Comparison of ENCODE assay signal across 8 cellular contexts in the genomic region with DNA sequence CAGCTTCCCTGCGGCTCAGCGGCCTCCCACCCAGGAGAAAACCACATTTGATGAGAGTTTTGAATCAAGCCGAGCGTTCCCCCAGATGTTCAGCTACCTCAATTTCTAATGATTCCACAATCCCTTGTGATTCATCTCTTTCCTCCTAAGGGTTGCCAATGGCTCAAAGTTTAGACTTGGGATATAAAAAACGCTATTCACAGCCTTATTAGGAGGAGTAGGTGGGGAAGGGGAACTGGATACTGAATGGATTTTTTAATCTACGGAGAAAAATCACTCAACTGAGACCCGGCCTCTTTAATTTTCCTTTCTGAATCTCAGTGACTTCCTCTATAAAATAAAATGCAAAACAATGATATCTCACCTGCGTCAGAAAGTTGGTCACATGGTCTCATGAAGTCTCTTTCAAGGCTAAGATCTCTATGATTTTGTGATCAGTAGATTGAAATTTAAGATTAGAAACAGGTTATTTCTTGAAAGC.
DNase-seq lines count a peak whose midpoint lies in the region; ATAC-seq and TF ChIP-seq lines count a peak whose summit lies in the region.

No MANE protein-coding gene starts in this region.

- H3K9me3 ChIP-seq in HUES6 (ENCODE audit: control insufficient read depth, insufficient read depth, low read depth, low read length), result no peaks in the 10 kb centered on the region

- H3K27ac ChIP-seq in HUES6 (ENCODE audit: low read depth, low read length), result no peak overlapping the region

- H3K4me3 ChIP-seq in HUES6 (ENCODE audit: low read depth, low read length), result peak overlapping the region; percentile 69

- no peaks in the 10 kb centered on the region for H3K36me3 Mint-ChIP-seq in brain

- peak overlapping the region; percentile 78 to 89 (median 80) for H3K27ac Mint-ChIP-seq in brain

- DNase-seq in inferior parietal cortex (ENCODE audit: extremely low spot score), result peak; percentile 57
- DNase-seq in superior temporal gyrus (ENCODE audit: extremely low spot score), result peak; percentile 68
- no peak for DNase-seq in RKO (ENCODE audit: low spot score)
- DNase-seq in NCI-H128 (lab: John Stamatoyannopoulos, UW; ENCODE audit: unreplicated experiment), result no peak

- peak overlapping the region; percentile 72 to 87 (median 80) for H3K4me3 Mint-ChIP-seq in brain

- H3K27me3 ChIP-seq in HUES6 (ENCODE audit: control insufficient read depth, insufficient read depth, low read length), result peaks cover 10% of the 10 kb centered on the region; the same call in 1 of the 2 replicates

- no peaks in the 10 kb centered on the region for H3K9me3 Mint-ChIP-seq in brain

- H3K4me1 ChIP-seq in HUES6 (ENCODE audit: control insufficient read depth, insufficient read depth, low read length), result peaks cover 34% of the 10 kb centered on the region

- no peaks in the 10 kb centered on the region for H3K36me3 ChIP-seq in HUES6 (ENCODE audit: control insufficient read depth, insufficient read depth, low read length)

- peaks cover 57% of the 10 kb centered on the region for H3K4me1 Mint-ChIP-seq in brain

- TF ChIP-seq CTCF in brain (conservative IDR thresholded peaks at IDR 0.05), result peak in 1 of 2 experiments; percentile 3

- ATAC-seq in GM19452 (IDR thresholded peaks at IDR 0.05; ENCODE audit: unreplicated experiment), result no peak
- no peak for ATAC-seq in GM19467 (IDR thresholded peaks at IDR 0.05; ENCODE audit: unreplicated experiment)

- peaks cover 29% of the 10 kb centered on the region for H3K27me3 Mint-ChIP-seq in brain

- H3K9ac ChIP-seq in HUES6 (ENCODE audit: low read length), result peak overlapping the region; percentile 70

Comparison
In these comparisons a context has a peak if more than half of its experiments do, and no peak if none do; other contexts are left out.
1. DNase-seq: peak in inferior parietal cortex (single experiment) and superior temporal gyrus (single experiment); none in RKO (single experiment) and NCI-H128 (single experiment).